14 cellular contexts compared by ENCODE assay signal in genomic region chr19:20154636-20155035, GRCh38. TPM values are rescaled to one million over a fixed set of nuclear protein-coding genes. Genes with fewer than 3 reads are reported as not detected.
DNase-seq lines count a peak whose midpoint lies in the region; ATAC-seq and TF ChIP-seq lines count a peak whose summit lies in the region.
"Had no signal": no experiment of that assay in that cellular context is flagged by ENCODE, and none has a peak within 500 bp of the region (broad histone marks: within the 10 kb centered on the region; RNA-seq: fewer than 3 reads in every experiment).

No MANE protein-coding gene starts in this region.

- H3K27ac Mint-ChIP-seq in CD14-positive monocyte, result no peak overlapping the region
- H3K27ac Mint-ChIP-seq: B cell; CD8-positive, alpha-beta memory T cell; GM23338 had no signal

- TF ChIP-seq CTCF in mammary epithelial cell (conservative IDR thresholded peaks at IDR 0.05 in 1 of 2, IDR thresholded peaks at IDR 0.05 in 1 of 2; ENCODE audit: extremely low read depth in 1 of 2, insufficient read depth in 1 of 2, low read depth in 1 of 2, low read length in 2 of 2) (no peak), stomach (IDR thresholded peaks at IDR 0.05) (no peak), CD14-positive monocyte (IDR thresholded peaks at IDR 0.05) (no peak), hepatocyte (IDR thresholded peaks at IDR 0.05; ENCODE audit: poor library complexity) (no peak)

- H3K36me3 ChIP-seq in mammary epithelial cell (ENCODE audit: insufficient read depth, low read length) (no peaks in the 10 kb centered on the region), stomach (no peaks in the 10 kb centered on the region), hepatocyte (replicated peaks; ENCODE audit: insufficient read depth, low read depth) (no peaks in the 10 kb centered on the region)

- H4K20me1 ChIP-seq in mammary epithelial cell (ENCODE audit: insufficient read depth, low read length), result no peaks in the 10 kb centered on the region
- no peaks in the 10 kb centered on the region for H4K20me1 ChIP-seq in hepatocyte (ENCODE audit: insufficient read depth, poor library complexity, severe bottlenecking)

- no peaks in the 10 kb centered on the region for H3K27me3 Mint-ChIP-seq in CD14-positive monocyte (ENCODE audit: low read depth in 3 of 3)
- H3K27me3 Mint-ChIP-seq: B cell; CD8-positive, alpha-beta memory T cell had no signal

- intact Hi-C loops in mammary epithelial cell (cut with micrococcal nuclease) (no loop called here), stomach (cut with DNase I; ENCODE audit: low total_unique reads) (no loop called here), CD14-positive monocyte (cut with micrococcal nuclease) (no loop called here)

- H3K4me2 ChIP-seq in mammary epithelial cell (ENCODE audit: insufficient read depth, low read depth, low read length) (no peak overlapping the region), hepatocyte (no peak overlapping the region)
- H3K4me2 ChIP-seq: GM23338 had no signal

- peak; percentile 21 for DNase-seq in ELF-1 (ENCODE audit: low read depth, low spot score)
- DNase-seq in NCI-H69 (lab: John Stamatoyannopoulos, UW), result peak; percentile 66
- DNase-seq in mammary epithelial cell, result peak; percentile 35
- DNase-seq in stomach, result peak; percentile 27
- DNase-seq in CD14-positive monocyte (ENCODE audit: low spot score), result no peak
- no peak for DNase-seq in hepatocyte (ENCODE audit: low spot score)
- DNase-seq: Caco-2; CD8-positive, alpha-beta memory T cell; DND-41; H7 had no signal

- ATAC-seq in GM19035 (IDR thresholded peaks at IDR 0.05; ENCODE audit: unreplicated experiment), result no peak
- ATAC-seq: GM23338 had no signal

- H3K4me3 Mint-ChIP-seq in CD14-positive monocyte, result no peak overlapping the region
- H3K4me3 Mint-ChIP-seq: B cell; CD8-positive, alpha-beta memory T cell; GM23338 had no signal

- H3K27me3 ChIP-seq in mammary epithelial cell (ENCODE audit: insufficient read depth, low read length) (no peaks in the 10 kb centered on the region), stomach (no peaks in the 10 kb centered on the region), hepatocyte (no peaks in the 10 kb centered on the region)

- H3K9me2 ChIP-seq in hepatocyte (replicated peaks; ENCODE audit: insufficient read depth), result no peaks in the 10 kb centered on the region

- no peaks in the 10 kb centered on the region for H3K79me2 ChIP-seq in mammary epithelial cell (ENCODE audit: insufficient read depth, low read length)
- no peaks in the 10 kb centered on the region for H3K79me2 ChIP-seq in hepatocyte

- H3K4me3 ChIP-seq in mammary epithelial cell (replicated peaks in 1 of 3; ENCODE audit: insufficient read depth in 1 of 3, low read depth in 2 of 3, low read length in 3 of 3), result no peak overlapping the region
- H3K4me3 ChIP-seq in stomach, result no peak overlapping the region
- H3K4me3 ChIP-seq in hepatocyte, result no peak overlapping the region
- H3K4me3 ChIP-seq: GM23338 had no signal

- no peak overlapping the region for H3K9ac ChIP-seq in mammary epithelial cell (ENCODE audit: insufficient read depth, low read length)

- no peaks in the 10 kb centered on the region for H3K4me1 Mint-ChIP-seq in CD14-positive monocyte
- H3K4me1 Mint-ChIP-seq: B cell; CD8-positive, alpha-beta memory T cell had no signal

- no peak overlapping the region for H2AFZ ChIP-seq in mammary epithelial cell (ENCODE audit: low read depth, low read length)
- H2AFZ ChIP-seq in hepatocyte, result no peak overlapping the region
- H2AFZ ChIP-seq: GM23338 had no signal

- H3K9me3 ChIP-seq in mammary epithelial cell (replicated peaks; ENCODE audit: insufficient read depth, low read length) (peaks cover 8% of the 10 kb centered on the region), stomach (peaks cover 0 to 18% (median 3%) of the 10 kb centered on the region in 4 donors), hepatocyte (ENCODE audit: low read depth) (no peaks in the 10 kb centered on the region)
- H3K9me3 ChIP-seq: Caco-2 had no signal

- H3K27ac ChIP-seq in mammary epithelial cell (ENCODE audit: insufficient read depth, low read depth, low read length) (no peak overlapping the region), stomach (no peak overlapping the region), hepatocyte (no peak overlapping the region)
- H3K27ac ChIP-seq: HL-60 had no signal

- 42% methylated on average over 4 of the region's 4 CpGs for WGBS in mammary epithelial cell (ENCODE audit: low coverage, missing lambda C conversion rate)
- WGBS in stomach, 5 donors, result 37 to 66% (median 51%) methylated on average over 4 of the region's 4 CpGs
- 68% methylated on average over 4 of the region's 4 CpGs for WGBS in hepatocyte (ENCODE audit: low lambda C conversion rate, missing lambda C conversion rate)

- CTCF ChIA-PET in mammary epithelial cell (lab: Charles Lee; ENCODE audit: low non-redundant PET), result no interaction called here

- TF ChIP-seq EP300 in stomach (IDR thresholded peaks at IDR 0.05), result no peak

- H3K4me1 ChIP-seq in mammary epithelial cell (ENCODE audit: insufficient read depth, low read length), result no peaks in the 10 kb centered on the region
- H3K4me1 ChIP-seq in stomach, result no peaks in the 10 kb centered on the region
- H3K4me1 ChIP-seq in hepatocyte (ENCODE audit: insufficient read depth), result no peaks in the 10 kb centered on the region
- H3K4me1 ChIP-seq: Caco-2 had no signal

- H3K36me3 Mint-ChIP-seq in CD14-positive monocyte, result no peaks in the 10 kb centered on the region

- in situ Hi-C loops in mammary epithelial cell (cut with MboI; ENCODE audit: low sequenced_read_pairs in 2 of 2), result no loop called here

- H3K9me3 Mint-ChIP-seq in CD14-positive monocyte, result peaks cover 45 to 80% (median 67%) of the 10 kb centered on the region in 7 donors

- BruUV-seq in mammary epithelial cell (replicated peaks; lab: Mats Ljungman, UMichigan), result no TSS peak

- dilution Hi-C loops in mammary epithelial cell (cut with HindIII; ENCODE audit: low sequenced_read_pairs), result no loop called here

- no peak for TF ChIP-seq POLR2A in stomach (IDR thresholded peaks at IDR 0.05)

RNA-seq across cellular contexts. Expression of gene ZNF486, which starts 12.4 kb away (rescaled TPM):
- 1 to 10 TPM; 7.8 to 8.8 TPM for total RNA-seq in mammary epithelial cell
- polyA plus RNA-seq in mammary epithelial cell, result 1.7 TPM
- polyA minus RNA-seq in mammary epithelial cell, result 13.9 TPM
- 10 to 100 TPM in 2 of 5 donors, 1 to 10 TPM in 2, not detected in 1; 1.3 to 14.3 (median 6.5) TPM for total RNA-seq in stomach
- 1 to 10 TPM; 1.3 to 4.2 (median 2.7) TPM for polyA plus RNA-seq in stomach
- under 1 TPM; 0.44 to 0.72 TPM for polyA plus RNA-seq in CD14-positive monocyte
- total RNA-seq in hepatocyte, result 14.7 and 15.8 TPM in 2 replicates
- polyA plus RNA-seq in hepatocyte, result 1.3 and 1.8 TPM in 2 replicates

Comparison
In these comparisons a context has a peak if more than half of its experiments do, and no peak if none do; other contexts are left out.
1. DNase-seq: peak in ELF-1 (single experiment), NCI-H69 (single experiment), mammary epithelial cell (single experiment) and stomach (single experiment); none in CD14-positive monocyte (single experiment) and hepatocyte (single experiment).